11 cellular contexts compared by ENCODE assay signal in genomic region chr3:127542441-127542952, GRCh38. TPM values are rescaled to one million over a fixed set of nuclear protein-coding genes. Genes with fewer than 3 reads are reported as not detected.
DNase-seq lines count a peak whose midpoint lies in the region; ATAC-seq and TF ChIP-seq lines count a peak whose summit lies in the region.
"Had no signal": no experiment of that assay in that cellular context is flagged by ENCODE, and none has a peak within 500 bp of the region (broad histone marks: within the 10 kb centered on the region; RNA-seq: fewer than 3 reads in every experiment).

No MANE protein-coding gene starts in this region.

- H3K36me3 Mint-ChIP-seq in type B pancreatic cell = no peaks in the 10 kb centered on the region
- H3K36me3 Mint-ChIP-seq: activated naive CD8-positive, alpha-beta T cell had no signal

- DNase-seq in NCI-H1694 treated with DMSO at 0.1 percent for 48 hours (lab: John Stamatoyannopoulos, UW) (peak; percentile 27), NCI-H1694 (lab: John Stamatoyannopoulos, UW) (no peak), NCI-H510A treated with DMSO at 0.1 percent for 48 hours (lab: John Stamatoyannopoulos, UW) (peak; percentile 29), left lobe of liver (ENCODE audit: low spot score) (peak; percentile 95), type B pancreatic cell (ENCODE audit: extremely low spot score, unreplicated experiment) (no peak), substantia nigra (lab: John Stamatoyannopoulos, UW) (no peak)
- DNase-seq in activated CD8-positive, alpha-beta memory T cell treated with anti-CD3 and anti-CD28 coated beads for 24 hours = no peak
- DNase-seq: 8988T had no signal

- no peak overlapping the region for H3K4me3 Mint-ChIP-seq in type B pancreatic cell
- H3K4me3 Mint-ChIP-seq: activated naive CD8-positive, alpha-beta T cell had no signal

- H3K4me1 Mint-ChIP-seq in type B pancreatic cell (ENCODE audit: unreplicated experiment) = peaks cover 13% of the 10 kb centered on the region

- H3K27ac Mint-ChIP-seq in type B pancreatic cell = peak overlapping the region; percentile 36
- H3K27ac Mint-ChIP-seq: activated naive CD8-positive, alpha-beta T cell had no signal

- H3K27me3 Mint-ChIP-seq in type B pancreatic cell = peaks cover 12% of the 10 kb centered on the region

- ATAC-seq in left lobe of liver (peak; percentile 76), HG03159 (IDR thresholded peaks at IDR 0.05; ENCODE audit: unreplicated experiment) (no peak)

- TF ChIP-seq CTCF in type B pancreatic cell (conservative IDR thresholded peaks at IDR 0.05) = no peak

- H3K9me3 Mint-ChIP-seq in type B pancreatic cell = no peaks in the 10 kb centered on the region

- H3K27ac ChIP-seq in substantia nigra (ENCODE audit: low read depth, low read length, poor library complexity, severe bottlenecking) = no peak overlapping the region
- H3K27ac ChIP-seq: epithelial cell of prostate had no signal

RNA-seq across cellular contexts. Expression of gene TPRA1, which starts 48.0 kb away (rescaled TPM):
- total RNA-seq in left lobe of liver (25.1 TPM), type B pancreatic cell (ENCODE audit: low replicate concordance) (35.2 and 42.3 TPM in 2 replicates)

RNA-seq across cellular contexts. Expression of gene MCM2, which starts 55.7 kb away (rescaled TPM):
- total RNA-seq in left lobe of liver (1.4 TPM), type B pancreatic cell (ENCODE audit: low replicate concordance) (51.9 and 118 TPM in 2 replicates)

Comparison
In these comparisons a context has a peak if more than half of its experiments do, and no peak if none do; other contexts are left out.
1. DNase-seq: peak in NCI-H1694 treated with DMSO at 0.1 percent for 48 hours (single experiment), NCI-H510A treated with DMSO at 0.1 percent for 48 hours (single experiment) and left lobe of liver (single experiment); none in NCI-H1694 (single experiment), type B pancreatic cell (single experiment), activated CD8-positive, alpha-beta memory T cell treated with anti-CD3 and anti-CD28 coated beads for 24 hours (single experiment) and substantia nigra (0 of 49).
2. RNA of gene MCM2, which starts 55.7 kb away (total RNA-seq): 51.9 to 118 TPM in type B pancreatic cell; 1.4 TPM in left lobe of liver (single experiment); every median in the first group is over 10 times any median in the second.